Comparison of ENCODE assay signal across 12 cellular contexts in genomic region chr11:111268303-111268702, GRCh38. TPM values are rescaled to one million over a fixed set of nuclear protein-coding genes. Genes with fewer than 3 reads are reported as not detected.
DNase-seq lines count a peak whose midpoint lies in the region; ATAC-seq and TF ChIP-seq lines count a peak whose summit lies in the region.
"Not testable (repeated sequence)": the region's sequence is repeated elsewhere in the genome, so short reads cannot be mapped to it uniquely, and the experiment has no call there.
"Had no signal": no experiment of that assay in that cellular context is flagged by ENCODE, and none has a peak within 500 bp of the region (broad histone marks: within the 10 kb centered on the region; RNA-seq: fewer than 3 reads in every experiment).

No MANE protein-coding gene starts in this region.

- not testable (repeated sequence) for H3K4me3 ChIP-seq in dorsolateral prefrontal cortex

- not testable (repeated sequence) for TF ChIP-seq CTCF in WTC11 (IDR thresholded peaks at IDR 0.05); dorsolateral prefrontal cortex (IDR thresholded peaks at IDR 0.05 in 54 of 56, conservative IDR thresholded peaks at IDR 0.05 in 2 of 56; ENCODE audit: low read depth in 1 of 56, partially characterized antibody in 56 of 56)

- H3K4me1 Mint-ChIP-seq in WTC11: not testable (repeated sequence)

- not testable (repeated sequence) for H3K27ac Mint-ChIP-seq in WTC11

- not testable (repeated sequence) for H3K9me3 Mint-ChIP-seq in WTC11

- CTCF ChIA-PET in WTC11 (lab: Charles Lee): not testable (repeated sequence)

- POLR2A ChIA-PET in WTC11 (lab: Charles Lee): not testable (repeated sequence)

- intact Hi-C loops in dorsolateral prefrontal cortex (cut with DNase I): not testable (repeated sequence)

- not testable (repeated sequence) for H3K27me3 Mint-ChIP-seq in WTC11 (ENCODE audit: low read depth)

- not testable (repeated sequence) for H3K27me3 ChIP-seq in dorsolateral prefrontal cortex

- not testable (repeated sequence) for H3K4me3 Mint-ChIP-seq in WTC11

- H3K27ac ChIP-seq in dorsolateral prefrontal cortex: peak overlapping the region in 48 of 59 donors; percentile 15 to 93 (median 84)

- not testable (repeated sequence) for DNase-seq in WTC11 (ENCODE audit: low spot score); dorsolateral prefrontal cortex

- ATAC-seq in WTC11: not testable (repeated sequence)

- H3K36me3 Mint-ChIP-seq in WTC11: not testable (repeated sequence)

TF ChIP-seq in WTC11, 78 proteins besides CTCF, POLR2A, EP300 and RAD21:
- peak; percentile 93 for TF ChIP-seq HMGA2 (CRISPR knock-in tag; IDR thresholded peaks at IDR 0.05)
TF ChIP-seq in WTC11: peak in this region for 1; not testable (repeated sequence) for 77.

RNA-seq across cellular contexts. Expression of gene POU2AF2, which starts 22.8 kb away (rescaled TPM):
- total RNA-seq in WTC11 (2021) (not detected in 3 replicates), dorsolateral prefrontal cortex (not detected)
- total RNA-seq: A172; A673; B cell; Caco-2; CD4-positive, alpha-beta memory T cell; CD4-positive, alpha-beta T cell; CD4-positive, CD25-positive, alpha-beta regulatory T cell; CD8-positive, alpha-beta memory T cell; CD8-positive, alpha-beta T cell; Daoy had no signal

RNA-seq across cellular contexts. Expression of gene POU2AF3, which starts 30.0 kb away (rescaled TPM):
- 2.7 to 3.0 TPM (median 3.0 TPM) in 3 replicates for total RNA-seq in WTC11 (2021)
- 10 to 100 TPM in 2 of 120 experiments, 1 to 10 TPM in 118; 1.5 to 11.0 (median 5.0) TPM for total RNA-seq in dorsolateral prefrontal cortex
- total RNA-seq: A172; CD4-positive, alpha-beta memory T cell; CD4-positive, alpha-beta T cell; CD4-positive, CD25-positive, alpha-beta regulatory T cell; CD8-positive, alpha-beta memory T cell; CD8-positive, alpha-beta T cell; Daoy had no signal
